Comparison of ENCODE assay signal across 8 cellular contexts in the genomic region with DNA sequence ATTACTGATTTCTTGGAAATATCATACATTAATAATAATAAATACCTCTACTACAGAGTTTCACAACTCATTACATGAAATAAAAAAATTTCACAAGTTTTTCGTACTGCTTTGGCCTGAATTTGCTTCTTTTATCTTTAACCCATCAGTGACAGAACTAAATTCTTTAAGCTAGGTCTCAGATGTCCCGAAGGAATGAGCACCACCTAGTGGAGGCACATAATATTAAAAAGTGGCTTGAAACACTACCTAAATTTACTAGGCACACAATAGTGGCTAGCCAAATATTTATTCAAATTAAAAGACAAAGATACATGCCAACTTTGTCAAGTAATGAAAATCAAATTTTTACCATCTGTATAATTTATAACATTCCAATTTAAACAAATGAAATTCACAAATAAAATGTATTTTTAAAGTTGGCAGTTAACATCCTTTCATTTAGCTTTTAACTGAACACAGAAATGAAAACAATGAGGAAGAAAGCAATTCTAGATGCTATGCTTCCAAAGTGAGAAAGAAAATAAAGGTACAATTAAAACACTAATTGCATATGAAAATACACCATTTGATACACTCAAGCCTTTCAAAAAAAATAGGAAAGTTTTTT.
A peak's percentile ranks its signal among the peaks of the same experiment; 100 is the strongest.
DNase-seq lines count a peak whose midpoint lies in the region; ATAC-seq, FAIRE-seq and TF ChIP-seq lines count a peak whose summit lies in the region.

No MANE protein-coding gene starts in this region.

- no peaks in the 10 kb centered on the region for H3K27me3 Mint-ChIP-seq in central memory CD8-positive, alpha-beta T cell

- H3K4me3 Mint-ChIP-seq in central memory CD8-positive, alpha-beta T cell: peak overlapping the region; percentile 90

- H3K27ac Mint-ChIP-seq in central memory CD8-positive, alpha-beta T cell (ENCODE audit: low read depth): peak overlapping the region; percentile 98

- no peak overlapping the region for H3K4me3 ChIP-seq in tibial artery

- ATAC-seq in HG03520 (IDR thresholded peaks at IDR 0.05; ENCODE audit: unreplicated experiment) (peak; percentile 71), left colon (peak; percentile 59), HG02852 (IDR thresholded peaks at IDR 0.05; ENCODE audit: unreplicated experiment) (no peak)
- ATAC-seq in central memory CD8-positive, alpha-beta T cell (replicated peaks; ENCODE audit: extremely low read depth, poor library complexity, severe bottlenecking): peak; percentile 35

- H3K4me1 ChIP-seq in tibial artery: peaks cover 0 to 59% (median 2%) of the 10 kb centered on the region in 4 donors

- FAIRE-seq in GM12892 (lab: Jason Lieb, UNC): peak; percentile 36

- peak; percentile 72 for DNase-seq in CD1c-positive myeloid dendritic cell (ENCODE audit: extremely low spot score)
- DNase-seq in GM12892 (ENCODE audit: insufficient read length): no peak
- peak; percentile 75 for DNase-seq in RKO (ENCODE audit: low spot score)
- DNase-seq in central memory CD8-positive, alpha-beta T cell (ENCODE audit: low spot score in 2 of 2): no peak
- no peak for DNase-seq in left colon
- DNase-seq in tibial artery: no peak

- H3K36me3 Mint-ChIP-seq in central memory CD8-positive, alpha-beta T cell (ENCODE audit: insufficient read depth): peaks cover 8% of the 10 kb centered on the region

- H3K27ac ChIP-seq in tibial artery: no peak overlapping the region

- peaks cover 24% of the 10 kb centered on the region for H3K4me1 Mint-ChIP-seq in central memory CD8-positive, alpha-beta T cell

- H3K9me3 Mint-ChIP-seq in central memory CD8-positive, alpha-beta T cell: no peaks in the 10 kb centered on the region

- no peaks in the 10 kb centered on the region for H3K36me3 ChIP-seq in tibial artery

- H3K9me3 ChIP-seq in tibial artery: no peaks in the 10 kb centered on the region

- no peaks in the 10 kb centered on the region for H3K27me3 ChIP-seq in tibial artery

- intact Hi-C loops in left colon (cut with DNase I, micrococcal nuclease) (loop anchor here in 1 of 2 donors (10.0 kb wide), 1 partner anchor 425 kb away; no protein-coding TSS in a partner anchor), tibial artery (cut with DNase I; ENCODE audit: low total_unique reads) (loop anchor here (5.0 kb wide), 1 partner anchor 437 kb away; no protein-coding TSS in a partner anchor)

- TF ChIP-seq POLR2A in GM12892 (IDR thresholded peaks at IDR 0.05; ENCODE audit: low read depth, low read length): no peak

- peak; percentile 73 to 83 for TF ChIP-seq CTCF in tibial artery (IDR thresholded peaks at IDR 0.05)

Comparison
In these comparisons a context has a peak if more than half of its experiments do, and no peak if none do; other contexts are left out.
1. DNase-seq: peak in CD1c-positive myeloid dendritic cell (single experiment) and RKO (single experiment); none in GM12892 (single experiment), central memory CD8-positive, alpha-beta T cell (0 of 2), left colon (0 of 2) and tibial artery (0 of 2).